Comparison of ENCODE assay signal across 13 cellular contexts in genomic region chr18:32439802-32440201, GRCh38. TPM values are rescaled to one million over a fixed set of nuclear protein-coding genes. Genes with fewer than 3 reads are reported as not detected.
DNase-seq lines count a peak whose midpoint lies in the region; ATAC-seq, FAIRE-seq and TF ChIP-seq lines count a peak whose summit lies in the region.
"Had no signal": no experiment of that assay in that cellular context is flagged by ENCODE, and none has a peak within 500 bp of the region (broad histone marks: within the 10 kb centered on the region; RNA-seq: fewer than 3 reads in every experiment).

No MANE protein-coding gene starts in this region.

- no peaks in the 10 kb centered on the region for H3K27me3 Mint-ChIP-seq in neural crest cell (ENCODE audit: low read depth)

- H3K27me3 ChIP-seq in bronchial epithelial cell (ENCODE audit: control insufficient read depth, insufficient read depth, low read length), result no peaks in the 10 kb centered on the region
- H3K27me3 ChIP-seq: tibial nerve had no signal

- H3K4me3 Mint-ChIP-seq in neural crest cell, result no peak overlapping the region
- H3K4me3 Mint-ChIP-seq: activated T-helper 17 cell treated with anti-CD3 and anti-CD28 coated beads, Interleukin-2, amount 50 U/mL, for 72 hours; effector memory CD8-positive, alpha-beta T cell; T-helper 1 cell treated with Interleukin-12 subunit alpha and Interleukin-12 subunit beta and Interleukin-4 antibody, amounts not matched to agents 30 μg/mL and 1 μg/mL, for 36 hours had no signal

- H3K4me3 ChIP-seq in LNCaP clone FGC (ENCODE audit: low read depth, low read length) (no peak overlapping the region), bronchial epithelial cell (ENCODE audit: low read depth, low read length) (no peak overlapping the region)
- H3K4me3 ChIP-seq: tibial nerve had no signal

- TF ChIP-seq CTCF in LNCaP clone FGC (IDR thresholded peaks at IDR 0.05; ENCODE audit: control insufficient read depth, extremely low read depth, insufficient read depth), result peak; percentile 35
- TF ChIP-seq CTCF in bronchial epithelial cell (IDR thresholded peaks at IDR 0.05; ENCODE audit: insufficient read depth, low read length, severe bottlenecking), result peak; percentile 35
- TF ChIP-seq CTCF in neural crest cell (conservative IDR thresholded peaks at IDR 0.05), result peak; percentile 50

- DNase-seq in NCI-H1105 treated with DMSO at 0.1 percent for 48 hours (lab: John Stamatoyannopoulos, UW) (peak; percentile 36), NCI-H1105 (lab: John Stamatoyannopoulos, UW) (no peak), LNCaP clone FGC (ENCODE audit: low read depth) (no peak), bronchial epithelial cell (ENCODE audit: low read depth) (peak; percentile 13), neural crest cell (ENCODE audit: low read depth, low spot score) (no peak), foreskin melanocyte (no peak)
- no peak for DNase-seq in stimulated activated CD4-positive, alpha-beta T cell treated with anti-CD3 and anti-CD28 coated beads, Interleukin-1b, Interleukin-23, amount 100 ng/mL, for 48 hours
- DNase-seq: effector memory CD8-positive, alpha-beta T cell; NCI-H1417 treated with DMSO at 0.1 percent for 48 hours had no signal

- H3K9me3 Mint-ChIP-seq in neural crest cell, result no peaks in the 10 kb centered on the region
- H3K9me3 Mint-ChIP-seq: T-helper 1 cell treated with Interleukin-12 subunit alpha and Interleukin-12 subunit beta and Interleukin-4 antibody, amounts not matched to agents 30 μg/mL and 1 μg/mL, for 36 hours had no signal

- H3K4me1 Mint-ChIP-seq in neural crest cell, result peaks cover 65% of the 10 kb centered on the region
- H3K4me1 Mint-ChIP-seq: activated T-helper 17 cell treated with anti-CD3 and anti-CD28 coated beads, Interleukin-2, amount 50 U/mL, for 72 hours had no signal

- FAIRE-seq in bronchial epithelial cell (lab: Jason Lieb, UNC), result no peak

- H3K36me3 Mint-ChIP-seq in neural crest cell (ENCODE audit: low read depth), result peaks cover 2% of the 10 kb centered on the region

- H3K27ac Mint-ChIP-seq in neural crest cell (ENCODE audit: unreplicated experiment), result peak overlapping the region; percentile 83
- H3K27ac Mint-ChIP-seq: activated T-helper 17 cell treated with anti-CD3 and anti-CD28 coated beads, Interleukin-2, amount 50 U/mL, for 72 hours; effector memory CD8-positive, alpha-beta T cell; T-helper 1 cell treated with Interleukin-12 subunit alpha and Interleukin-12 subunit beta and Interleukin-4 antibody, amounts not matched to agents 30 μg/mL and 1 μg/mL, for 36 hours had no signal

- no peak for ATAC-seq in HG03095 (IDR thresholded peaks at IDR 0.05; ENCODE audit: unreplicated experiment)
- ATAC-seq: activated T-helper 17 cell treated with anti-CD3 and anti-CD28 coated beads, Interleukin-2, amount 50 U/mL, for 72 hours; effector memory CD8-positive, alpha-beta T cell had no signal

- H3K36me3 ChIP-seq in bronchial epithelial cell (ENCODE audit: control insufficient read depth, insufficient read depth, low read length), result no peaks in the 10 kb centered on the region
- H3K36me3 ChIP-seq: tibial nerve had no signal

RNA-seq across cellular contexts. Expression of gene GAREM1, which starts 30.9 kb away (rescaled TPM):
- 10.0 and 14.1 TPM in 2 replicates for total RNA-seq in bronchial epithelial cell
- total RNA-seq in neural crest cell, result 11.0 and 12.3 TPM in 2 replicates

Comparison
In these comparisons a context has a peak if more than half of its experiments do, and no peak if none do; other contexts are left out.
1. DNase-seq: peak in NCI-H1105 treated with DMSO at 0.1 percent for 48 hours (single experiment) and bronchial epithelial cell (single experiment); none in NCI-H1105 (single experiment), LNCaP clone FGC (single experiment), neural crest cell (single experiment), foreskin melanocyte (single experiment) and stimulated activated CD4-positive, alpha-beta T cell treated with anti-CD3 and anti-CD28 coated beads, Interleukin-1b, Interleukin-23, amount 100 ng/mL, for 48 hours (single experiment).
2. Peak in every context shown above with its lines, with median percentiles within 50 percentile points of each other: CTCF ChIP-seq.